8 cellular contexts compared by ENCODE assay signal in the genomic region with DNA sequence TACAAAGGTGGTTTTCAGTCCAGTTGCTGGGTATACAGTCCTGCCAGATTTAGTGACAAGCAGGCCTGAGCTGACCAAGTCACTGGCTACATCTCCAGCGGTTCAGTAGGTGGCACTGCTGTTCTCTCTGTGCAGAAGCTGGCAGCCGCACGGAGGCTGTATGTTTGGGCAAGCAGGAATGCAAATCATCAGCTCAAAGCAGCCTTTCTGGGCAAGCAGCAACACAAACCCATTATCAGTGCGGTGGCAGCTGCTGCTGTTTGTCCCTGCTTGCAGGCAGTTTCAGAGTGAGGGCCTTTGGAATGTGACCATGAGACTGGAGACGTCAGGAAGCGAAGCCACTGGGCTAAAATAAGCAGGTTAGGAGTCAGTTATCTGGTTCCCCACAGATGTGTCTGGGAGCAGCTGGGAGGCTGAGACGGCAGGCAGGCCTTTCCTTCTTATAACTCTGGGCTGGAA.
DNase-seq lines count a peak whose midpoint lies in the region; ATAC-seq lines count a peak whose summit lies in the region.

No MANE protein-coding gene starts in this region.

- peak overlapping the region; percentile 95 to 97 for H3K27ac Mint-ChIP-seq in T-cell

- H3K4me3 Mint-ChIP-seq in T-cell, result peak overlapping the region; percentile 12 to 44 (median 41)

- H3K4me1 Mint-ChIP-seq in T-cell, result peaks cover 8 to 11% (median 10%) of the 10 kb centered on the region in 3 donors

- intact Hi-C loops in left ventricle myocardium superior (cut with micrococcal nuclease), result loop anchor here (2.0 kb wide), 1 partner anchor 146 kb away; no protein-coding TSS in a partner anchor

- DNase-seq in NCI-H1436 (lab: John Stamatoyannopoulos, UW) (peak; percentile 61), T-cell (peak; percentile 40 to 74 (median 62)), amniotic epithelial cell (ENCODE audit: low read depth) (peak; percentile 84), left ventricle myocardium superior (peak; percentile 89), renal cortical epithelial cell (ENCODE audit: low read depth) (peak; percentile 83), NCI-H187 treated with DMSO at 0.1 percent for 48 hours (lab: John Stamatoyannopoulos, UW) (no peak)

- no peaks in the 10 kb centered on the region for H3K27me3 Mint-ChIP-seq in T-cell

- CTCF ChIA-PET in T-cell (lab: Charles Lee), result interaction anchor here (0.5 to 6.7 kb wide), 37 partner anchors 10 to 526 kb away, joined by 3 to 145 read pairs (median 4); partner anchors contain the start of genes CITED2 (in 2 of the 2) and REPS1 (in 1 of the 2)

- ATAC-seq in GM18499 (IDR thresholded peaks at IDR 0.05; ENCODE audit: insufficient read depth, unreplicated experiment) (peak; percentile 99), HG02884 (IDR thresholded peaks at IDR 0.05; ENCODE audit: unreplicated experiment) (peak; percentile 100), T-cell (replicated peaks in 1 of 4) (peak; percentile 99 to 100 (median 100)), left ventricle myocardium superior (peak; percentile 99)

- POLR2A ChIA-PET in T-cell (lab: Charles Lee), result interaction anchor here (0.6 to 1.3 kb wide), 3 partner anchors 102 to 155 kb away, joined by 4 to 13 read pairs (median 11); partner anchors contain the start of gene CITED2 (in 1 of the 2)

- no peaks in the 10 kb centered on the region for H3K9me3 Mint-ChIP-seq in T-cell

- H3K36me3 Mint-ChIP-seq in T-cell, result no peaks in the 10 kb centered on the region
